Comparison of ENCODE assay signal across 27 cellular contexts in genomic region chr7:2131791-2132190, GRCh38.
"Had no signal": no experiment of that assay in that cellular context is flagged by ENCODE, and none has a peak within 500 bp of the region (broad histone marks: within the 10 kb centered on the region; RNA-seq: fewer than 3 reads in every experiment).

No MANE protein-coding gene starts in this region.

- H3K27ac Mint-ChIP-seq: immature natural killer cell; stimulated activated memory B cell treated with anti-CD40 and anti-IgM and Interleukin-4, amounts not matched to agents 10 μg/mL and 1 μg/mL and 100 μg/mL, for 72 hours; type B pancreatic cell had no signal

- H3K4me1 Mint-ChIP-seq: stimulated activated naive CD8-positive, alpha-beta T cell treated with anti-CD3 and anti-CD28 coated beads, Interleukin-15, amount 100 ng/mL, for 72 hours had no signal

- H3K4me1 ChIP-seq: left lung, lower lobe of right lung, pancreas, prostate gland, right lobe of liver, tibial nerve, uterus had no signal

- DNase-seq: hypothalamus; immature natural killer cell; kidney; left colon; lower lobe of right lung; mammary epithelial cell; mesenchymal stem cell; naive thymus-derived CD8-positive, alpha-beta T cell; nucleus accumbens; right lobe of liver; stimulated activated CD4-positive, alpha-beta T cell treated with anti-CD3 and anti-CD28 coated beads, Interleukin-1b, Interleukin-23, amount 100 ng/mL, for 48 hours; stimulated activated CD4-positive, alpha-beta T cell treated with anti-CD3 and anti-CD28 coated beads, Interleukin-2, amount 100 ng/mL, for 48 hours; stimulated activated CD4-positive, alpha-beta T cell treated with anti-CD3 and anti-CD28 coated beads, Interleukin-4, amount 100 ng/mL, for 4 hours; stimulated activated CD8-positive, alpha-beta memory T cell treated with anti-CD3 and anti-CD28 coated beads, Interleukin-4, amount 100 ng/mL, for 48 hours; stimulated activated naive CD4-positive, alpha-beta T cell treated with Interleukin-2 at 50 U/mL for 16 hours; stimulated activated naive CD8-positive, alpha-beta T cell treated with anti-CD3 and anti-CD28 coated beads, Interleukin-15, amount 100 ng/mL, for 72 hours; substantia nigra; uterus had no signal

- H3K27me3 ChIP-seq: left lung, pancreas, right lobe of liver, tibial nerve, uterus had no signal

- ATAC-seq: left colon; left lung; lower lobe of right lung; naive thymus-derived CD8-positive, alpha-beta T cell; pancreas; right lobe of liver; stimulated activated memory B cell treated with anti-CD40 and anti-IgM and Interleukin-4, amounts not matched to agents 10 μg/mL and 1 μg/mL and 100 μg/mL, for 72 hours; stimulated activated naive CD8-positive, alpha-beta T cell treated with anti-CD3 and anti-CD28 coated beads, Interleukin-15, amount 100 ng/mL, for 72 hours had no signal

- H3K27ac ChIP-seq: left lung, lower lobe of right lung, pancreas, prostate gland, right lobe of liver, tibial nerve, uterus had no signal

- FAIRE-seq: islet of Langerhans, kidney, pancreas had no signal

- H3K4me3 Mint-ChIP-seq: immature natural killer cell; naive thymus-derived CD8-positive, alpha-beta T cell; nephron; stimulated activated memory B cell treated with anti-CD40 and anti-IgM and Interleukin-4, amounts not matched to agents 10 μg/mL and 1 μg/mL and 100 μg/mL, for 72 hours; stimulated activated naive CD8-positive, alpha-beta T cell treated with anti-CD3 and anti-CD28 coated beads, Interleukin-15, amount 100 ng/mL, for 72 hours; type B pancreatic cell had no signal

- H3K9me3 ChIP-seq: left lung, lower lobe of right lung, pancreas, prostate gland, right lobe of liver, tibial nerve, uterus had no signal

- H3K4me2 ChIP-seq: smooth muscle cell had no signal

- H3K9me3 Mint-ChIP-seq: immature natural killer cell; naive thymus-derived CD8-positive, alpha-beta T cell; nephron; stimulated activated memory B cell treated with anti-CD40 and anti-IgM and Interleukin-4, amounts not matched to agents 10 μg/mL and 1 μg/mL and 100 μg/mL, for 72 hours; stimulated activated naive CD8-positive, alpha-beta T cell treated with anti-CD3 and anti-CD28 coated beads, Interleukin-15, amount 100 ng/mL, for 72 hours; type B pancreatic cell had no signal

- H3K36me3 ChIP-seq: pancreas, prostate gland, right lobe of liver, uterus had no signal

- H3K27me3 Mint-ChIP-seq: naive thymus-derived CD8-positive, alpha-beta T cell; stimulated activated memory B cell treated with anti-CD40 and anti-IgM and Interleukin-4, amounts not matched to agents 10 μg/mL and 1 μg/mL and 100 μg/mL, for 72 hours; stimulated activated naive CD8-positive, alpha-beta T cell treated with anti-CD3 and anti-CD28 coated beads, Interleukin-15, amount 100 ng/mL, for 72 hours; type B pancreatic cell had no signal

- H3K4me3 ChIP-seq: left lung, lower lobe of right lung, pancreas, prostate gland, right lobe of liver, smooth muscle cell, tibial nerve, uterus had no signal
